16 cellular contexts compared by ENCODE assay signal in genomic region chr13:72146816-72147215, GRCh38.
A peak's percentile ranks its signal among the peaks of the same experiment; 100 is the strongest.
DNase-seq lines count a peak whose midpoint lies in the region.
"Had no signal": no experiment of that assay in that cellular context is flagged by ENCODE, and none has a peak within 500 bp of the region (broad histone marks: within the 10 kb centered on the region; RNA-seq: fewer than 3 reads in every experiment).

No MANE protein-coding gene starts in this region.

- H3K4me2 ChIP-seq in mesenchymal stem cell (ENCODE audit: low read length, poor library complexity, severe bottlenecking): no peak overlapping the region
- H3K4me2 ChIP-seq: BLaER1 treated with 17β-estradiol and CSF1 and Interleukin-3, amounts not matched to agents 10 nM and 100 nM had no signal

- 60% methylated on average over 5 of the region's 5 CpGs for WGBS in mesenchymal stem cell

- no peak overlapping the region for H2BK5ac ChIP-seq in mesenchymal stem cell (ENCODE audit: low read depth, low read length, poor library complexity, severe bottlenecking)

- H2BK12ac ChIP-seq in mesenchymal stem cell (ENCODE audit: low read length in 2 of 2): no peak overlapping the region

- no peak overlapping the region for H3K14ac ChIP-seq in mesenchymal stem cell (ENCODE audit: low read length in 2 of 2)

- H3K27ac ChIP-seq in mesenchymal stem cell (ENCODE audit: low read length, poor library complexity, severe bottlenecking): no peak overlapping the region
- H3K27ac ChIP-seq: 22Rv1; BLaER1 treated with 17β-estradiol and CSF1 and Interleukin-3, amounts not matched to agents 10 nM and 100 nM had no signal

- no peak overlapping the region for H4K8ac ChIP-seq in mesenchymal stem cell (ENCODE audit: low read length)

- H4K91ac ChIP-seq in mesenchymal stem cell (ENCODE audit: low read length): no peak overlapping the region

- H3K36me3 ChIP-seq in mesenchymal stem cell (ENCODE audit: control insufficient read depth in 1 of 2, insufficient read depth in 2 of 2, low read depth in 1 of 2, low read length in 2 of 2): no peaks in the 10 kb centered on the region
- H3K36me3 ChIP-seq: BE2C; BLaER1 treated with 17β-estradiol and CSF1 and Interleukin-3, amounts not matched to agents 10 nM and 100 nM had no signal

- no peak overlapping the region for H2BK15ac ChIP-seq in mesenchymal stem cell (ENCODE audit: low read depth, poor library complexity, severe bottlenecking)

- no peak overlapping the region for H2BK120ac ChIP-seq in mesenchymal stem cell (ENCODE audit: low read depth, low read length)

- no peak overlapping the region for H3K4me3 ChIP-seq in mesenchymal stem cell (ENCODE audit: insufficient read depth in 1 of 2, low read depth in 1 of 2, low read length in 2 of 2)
- H3K4me3 ChIP-seq: BLaER1 treated with 17β-estradiol and CSF1 and Interleukin-3, amounts not matched to agents 10 nM and 100 nM had no signal

- H3K27me3 ChIP-seq in mesenchymal stem cell (ENCODE audit: control insufficient read depth in 1 of 2, insufficient read depth in 1 of 2, low read length in 2 of 2): no peaks in the 10 kb centered on the region
- H3K27me3 ChIP-seq: BE2C; BLaER1 treated with 17β-estradiol and CSF1 and Interleukin-3, amounts not matched to agents 10 nM and 100 nM had no signal

- no peak overlapping the region for H3K18ac ChIP-seq in mesenchymal stem cell (ENCODE audit: low read depth in 1 of 2, low read length in 2 of 2)

- H3K9ac ChIP-seq in mesenchymal stem cell (ENCODE audit: low read length): no peak overlapping the region
- H3K9ac ChIP-seq: BLaER1 treated with 17β-estradiol and CSF1 and Interleukin-3, amounts not matched to agents 10 nM and 100 nM had no signal

- peak overlapping the region; percentile 65 for H2AK5ac ChIP-seq in mesenchymal stem cell (ENCODE audit: low read length, severe bottlenecking)

- no peak overlapping the region for H2AFZ ChIP-seq in mesenchymal stem cell (ENCODE audit: low read depth, low read length)

- H3K79me1 ChIP-seq in mesenchymal stem cell (replicated peaks; ENCODE audit: low read length, poor library complexity, severe bottlenecking): no peaks in the 10 kb centered on the region

- H3K23ac ChIP-seq in mesenchymal stem cell (ENCODE audit: low read length in 2 of 2): no peak overlapping the region

- H3K4me1 ChIP-seq in mesenchymal stem cell (ENCODE audit: control insufficient read depth, insufficient read depth, low read depth, low read length): no peaks in the 10 kb centered on the region
- H3K4me1 ChIP-seq: BLaER1 treated with 17β-estradiol and CSF1 and Interleukin-3, amounts not matched to agents 10 nM and 100 nM had no signal

- DNase-seq in EH (ENCODE audit: low read depth) (peak; percentile 65), RPMI7951 (ENCODE audit: low read depth) (peak; percentile 45), mesenchymal stem cell (no peak), AML-193 (lab: John Stamatoyannopoulos, UW) (no peak), epidermal melanocyte (ENCODE audit: insufficient read length, low spot score) (no peak), NCI-H82 (lab: John Stamatoyannopoulos, UW) (no peak)
- DNase-seq: BE2C; CD4-positive, alpha-beta T cell; CD8-positive, alpha-beta memory T cell; DMS 273 treated with DMSO at 0.1 percent for 48 hours; DMS79; GOT3; H7; HCEC 1CT had no signal

- H3K9me3 ChIP-seq in mesenchymal stem cell (ENCODE audit: control insufficient read depth, low read length): no peaks in the 10 kb centered on the region
- H3K9me3 ChIP-seq: BE2C; BLaER1 treated with 17β-estradiol and CSF1 and Interleukin-3, amounts not matched to agents 10 nM and 100 nM had no signal

- no peak overlapping the region for H3K4ac ChIP-seq in mesenchymal stem cell (ENCODE audit: low read depth in 1 of 2, low read length in 2 of 2)

Comparison
In these comparisons a context has a peak if more than half of its experiments do, and no peak if none do; other contexts are left out.
1. DNase-seq: peak in EH (single experiment) and RPMI7951 (single experiment); none in mesenchymal stem cell (single experiment), AML-193 (0 of 2), epidermal melanocyte (single experiment) and NCI-H82 (single experiment).